9 cellular contexts compared by ENCODE assay signal in the genomic region with DNA sequence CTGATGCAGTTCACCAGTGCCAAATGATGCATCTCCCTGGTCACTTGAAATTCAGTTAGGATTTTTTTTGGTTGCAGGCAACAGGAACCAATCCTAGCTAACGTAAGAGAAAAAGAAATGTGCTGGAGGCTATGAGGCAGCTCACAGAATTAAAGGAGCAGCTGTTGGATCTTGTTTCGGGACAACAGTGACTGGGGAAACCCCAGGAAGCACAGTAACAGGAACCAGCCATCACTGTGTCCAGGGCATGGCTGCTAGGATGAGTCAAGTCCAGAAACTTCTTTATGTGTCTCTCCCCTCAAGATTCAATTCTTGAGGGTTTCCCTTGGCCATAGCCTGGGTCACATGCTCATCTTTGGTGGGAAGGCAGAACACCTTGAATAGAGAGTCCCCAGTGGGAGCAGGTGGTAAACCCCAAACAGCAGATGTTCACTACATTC.
A peak's percentile ranks its signal among the peaks of the same experiment; 100 is the strongest.
DNase-seq lines count a peak whose midpoint lies in the region; ATAC-seq lines count a peak whose summit lies in the region.
"Had no signal": no experiment of that assay in that cellular context is flagged by ENCODE, and none has a peak within 500 bp of the region (broad histone marks: within the 10 kb centered on the region; RNA-seq: fewer than 3 reads in every experiment).

No MANE protein-coding gene starts in this region.

- peak; percentile 75 for ATAC-seq in HG03064 (IDR thresholded peaks at IDR 0.05; ENCODE audit: low read depth, unreplicated experiment)

- H3K27me3 Mint-ChIP-seq in dendritic cell treated with granulocyte-macrophage colony-stimulating factor and Interleukin-4, amounts not matched to agents 40 ng/mL and 50 ng/mL, for 4 days: peaks cover 3% of the 10 kb centered on the region

- intact Hi-C loops in dendritic cell treated with granulocyte-macrophage colony-stimulating factor and Interleukin-4, amounts not matched to agents 40 ng/mL and 50 ng/mL, for 4 days (cut with micrococcal nuclease): no loop called here

- no peaks in the 10 kb centered on the region for H3K9me3 Mint-ChIP-seq in dendritic cell treated with granulocyte-macrophage colony-stimulating factor and Interleukin-4, amounts not matched to agents 40 ng/mL and 50 ng/mL, for 4 days

- peak; percentile 4 for DNase-seq in ELF-1 (ENCODE audit: low read depth, low spot score)
- DNase-seq in GM19240 (ENCODE audit: insufficient read length, low spot score): peak; percentile 29
- no peak for DNase-seq in NCI-H1417 treated with DMSO at 0.1 percent for 48 hours (lab: John Stamatoyannopoulos, UW)
- DNase-seq in stimulated activated CD4-positive, alpha-beta T cell treated with anti-CD3 and anti-CD28 coated beads, Interleukin-15, amount 100 ng/mL, for 24 hours: no peak
- DNase-seq in C1 segment of cervical spinal cord (lab: John Stamatoyannopoulos, UW): no peak
- no peak for DNase-seq in NOMO-1 treated with dmso at 0.1 percent for 144 hours (lab: John Stamatoyannopoulos, UW; ENCODE audit: unreplicated experiment)
- DNase-seq: NCI-H524 treated with DMSO at 0.1 percent for 48 hours had no signal

- no peak overlapping the region for H3K4me3 Mint-ChIP-seq in dendritic cell treated with granulocyte-macrophage colony-stimulating factor and Interleukin-4, amounts not matched to agents 40 ng/mL and 50 ng/mL, for 4 days

- peaks cover 34% of the 10 kb centered on the region for H3K4me1 Mint-ChIP-seq in dendritic cell treated with granulocyte-macrophage colony-stimulating factor and Interleukin-4, amounts not matched to agents 40 ng/mL and 50 ng/mL, for 4 days (ENCODE audit: low read depth)

- no peaks in the 10 kb centered on the region for H3K36me3 Mint-ChIP-seq in dendritic cell treated with granulocyte-macrophage colony-stimulating factor and Interleukin-4, amounts not matched to agents 40 ng/mL and 50 ng/mL, for 4 days (ENCODE audit: low read depth)

- H3K27ac Mint-ChIP-seq in dendritic cell treated with granulocyte-macrophage colony-stimulating factor and Interleukin-4, amounts not matched to agents 40 ng/mL and 50 ng/mL, for 4 days: peak overlapping the region; percentile 59

Comparison
In these comparisons a context has a peak if more than half of its experiments do, and no peak if none do; other contexts are left out.
1. DNase-seq: peak in ELF-1 (single experiment) and GM19240 (single experiment); none in NCI-H1417 treated with DMSO at 0.1 percent for 48 hours (single experiment), stimulated activated CD4-positive, alpha-beta T cell treated with anti-CD3 and anti-CD28 coated beads, Interleukin-15, amount 100 ng/mL, for 24 hours (single experiment), C1 segment of cervical spinal cord (0 of 14) and NOMO-1 treated with dmso at 0.1 percent for 144 hours (single experiment).